Comparison of ENCODE assay signal across 23 cellular contexts in the genomic region with DNA sequence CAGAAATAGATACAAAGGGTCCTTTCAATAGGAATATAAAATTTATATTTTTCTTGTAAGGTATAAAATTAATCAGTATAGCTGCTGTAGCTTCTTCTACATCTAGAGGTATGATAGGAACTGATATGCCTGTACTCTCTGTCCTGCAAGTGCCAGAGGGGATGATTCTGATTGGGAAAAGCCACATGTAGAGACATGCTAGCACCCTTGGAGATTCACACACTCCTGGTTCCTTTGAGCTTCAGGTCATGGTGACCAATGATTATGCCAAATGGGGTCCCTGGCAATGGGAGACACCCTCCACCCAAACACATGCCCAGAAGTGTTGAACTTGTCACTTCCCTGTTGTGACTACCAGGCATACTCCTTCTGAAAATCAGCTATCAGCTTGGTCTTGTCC. TPM values are rescaled to one million over a fixed set of nuclear protein-coding genes. Genes with fewer than 3 reads are reported as not detected.
"Had no signal": no experiment of that assay in that cellular context is flagged by ENCODE, and none has a peak within 500 bp of the region (broad histone marks: within the 10 kb centered on the region; RNA-seq: fewer than 3 reads in every experiment).

No MANE protein-coding gene starts in this region.

- H3K4me3 ChIP-seq: K562 had no signal

- ATAC-seq: K562 had no signal

- H3K27ac ChIP-seq: KMS-11 had no signal

- H3K9me3 ChIP-seq: SK-N-SH had no signal

- DNase-seq: Kasumi-1, NCI-H1092, NCI-H1105 treated with DMSO at 0.1 percent for 48 hours, NCI-H1417 treated with DMSO at 0.1 percent for 48 hours, NCI-H146, NCI-H187, NCI-H2029, NCI-H2081 treated with DMSO at 0.1 percent for 48 hours, NCI-H2171, NCI-H226, NCI-H446, NCI-H510A, NCI-H524 treated with DMSO at 0.1 percent for 48 hours, NCI-H69, NCI-H774, RPMI8226, SHP77, SK-N-SH had no signal

RNA-seq across cellular contexts. Expression of a gene that starts 14.7 kb away (rescaled TPM):
- total RNA-seq: K562, M059J, SK-MEL-5 had no signal
- polyA plus RNA-seq: IgD-negative memory B cell, K562, SK-N-SH had no signal
